ENCODE assay signal across 8 cellular contexts in the genomic region with DNA sequence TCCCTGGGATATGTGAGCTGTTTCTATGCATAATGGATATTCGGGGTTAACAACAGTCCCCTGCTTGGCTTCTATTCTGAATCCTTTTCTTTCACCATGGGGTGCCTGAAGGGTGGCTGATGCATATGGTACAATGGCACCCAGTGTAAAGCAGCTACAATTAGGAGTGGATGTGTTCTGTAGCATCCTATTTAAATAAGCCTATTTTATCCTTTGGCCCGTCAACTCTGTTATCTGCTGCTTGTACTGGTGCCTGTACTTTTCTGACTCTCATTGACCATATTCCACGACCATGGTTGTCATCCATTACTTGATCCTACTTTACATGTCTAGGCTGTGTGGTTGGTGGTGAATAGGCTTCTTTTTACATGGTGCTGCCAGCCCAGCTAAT. TPM values are rescaled to one million over a fixed set of nuclear protein-coding genes. Genes with fewer than 3 reads are reported as not detected.
DNase-seq lines count a peak whose midpoint lies in the region; ATAC-seq and TF ChIP-seq lines count a peak whose summit lies in the region.

No MANE protein-coding gene starts in this region.

- in situ Hi-C loops in GM23248 (cut with MboI), result no loop called here

- peak overlapping the region; percentile 90 for H3K4me2 ChIP-seq in GM23248 (ENCODE audit: unreplicated experiment)

- H3K9me3 ChIP-seq in GM23248 (ENCODE audit: low read depth) (no peaks in the 10 kb centered on the region), WERI-Rb-1 (ENCODE audit: severe bottlenecking) (peaks cover 6% of the 10 kb centered on the region), right cardiac atrium (ENCODE audit: control insufficient read depth, low read length) (peaks cover 5% of the 10 kb centered on the region)

- H3K79me2 ChIP-seq in GM23248 (ENCODE audit: insufficient read depth), result peaks cover 93% of the 10 kb centered on the region

- H3K27me3 ChIP-seq in GM23248 (replicated peaks; ENCODE audit: insufficient read depth) (no peaks in the 10 kb centered on the region), WERI-Rb-1 (ENCODE audit: insufficient read depth, low read depth, severe bottlenecking) (no peaks in the 10 kb centered on the region), right cardiac atrium (ENCODE audit: control insufficient read depth, insufficient read depth) (no peaks in the 10 kb centered on the region)

- H3K9me2 ChIP-seq in GM23248 (ENCODE audit: insufficient read depth), result no peaks in the 10 kb centered on the region

- peaks cover 43% of the 10 kb centered on the region for H3K4me1 ChIP-seq in GM23248 (ENCODE audit: insufficient read depth)
- peaks cover 5% of the 10 kb centered on the region for H3K4me1 ChIP-seq in right cardiac atrium (ENCODE audit: control insufficient read depth, insufficient read depth, low read length)

- H3K9ac ChIP-seq in GM23248, result peak overlapping the region; percentile 94

- H2AFZ ChIP-seq in GM23248, result 0 out of 2 replicates have a peak overlapping the region, but pooled peaks have one; percentile 87

- no peak for TF ChIP-seq CTCF in WERI-Rb-1 (IDR thresholded peaks at IDR 0.05; ENCODE audit: low read depth, low read length)

- 0 out of 2 replicates have a peak, but pooled peaks cover 10% of the 10 kb centered on the region for H3F3A ChIP-seq in GM23248 (ENCODE audit: insufficient read depth)

- H4K20me1 ChIP-seq in GM23248 (ENCODE audit: insufficient read depth), result peaks cover 29% of the 10 kb centered on the region; the same call in 1 of the 2 replicates

- 87 to 93% methylated on average over 3 of the region's 3 CpGs for WGBS in GM23248 (ENCODE audit: low coverage in 1 of 2, low lambda C conversion rate in 2 of 2, missing lambda C conversion rate in 2 of 2), 2 experiments
- 54% methylated on average over 3 of the region's 3 CpGs for WGBS in right cardiac atrium

- intact Hi-C loops in right cardiac atrium (cut with DNase I), result loop anchor here in 1 of 4 donors (10.0 kb wide), 1 partner anchor 74 kb away; no protein-coding TSS in a partner anchor

- DNase-seq in GM23248 (peak; percentile 13), WERI-Rb-1 (no peak), right cardiac atrium (no peak), left lobe of liver (ENCODE audit: low spot score) (no peak), SK-N-DZ (ENCODE audit: low spot score) (no peak)

- H3K27ac ChIP-seq in GM23248 (no peak overlapping the region), WERI-Rb-1 (no peak overlapping the region; the same call in none of the 2 replicates), right cardiac atrium (ENCODE audit: low read length) (peak overlapping the region; percentile 66), skin epidermis (peak overlapping the region in 6 of 21 experiments; percentile 95 to 99 (median 98))

- H3K4me3 ChIP-seq in GM23248 (peak overlapping the region; percentile 88), WERI-Rb-1 (ENCODE audit: low read depth, low read length) (peak overlapping the region; percentile 78), right cardiac atrium (ENCODE audit: low read length) (peak overlapping the region; percentile 81), skin epidermis (peak overlapping the region; percentile 64 to 87 (median 80))

- ATAC-seq in right cardiac atrium, result no peak
- ATAC-seq in HG02763 (IDR thresholded peaks at IDR 0.05; ENCODE audit: unreplicated experiment), result no peak
- ATAC-seq in GM18873 (IDR thresholded peaks at IDR 0.05; ENCODE audit: low FRiP score, unreplicated experiment), result no peak
- ATAC-seq in left lobe of liver, result no peak

- H3K36me3 ChIP-seq in GM23248 (ENCODE audit: low read depth), result peaks cover 51% of the 10 kb centered on the region
- H3K36me3 ChIP-seq in WERI-Rb-1, result peaks cover 73% of the 10 kb centered on the region

RNA-seq across cellular contexts. Expression of a gene that starts 1.3 kb away (rescaled TPM):
- 65.9 and 68.5 TPM in 2 replicates for total RNA-seq in GM23248 (2014; rRNA removed; shearing (Covaris generic))
- polyA plus RNA-seq in GM23248 (2016; fragmentation: Nextera tagmentation; extraction: Ambion mirVana), result 22.8 and 26.6 TPM in 2 replicates
- total RNA-seq in right cardiac atrium, result 10 to 100 TPM; 42.1 to 56.2 (median 47.3) TPM
- 22.8 TPM for polyA plus RNA-seq in right cardiac atrium
- total RNA-seq in left lobe of liver, result 18.2 TPM
- 91.1 and 93.4 TPM in 2 replicates for polyA plus RNA-seq in SK-N-DZ (2014; cell fraction: cytosol; rRNA removed)
- 166 and 276 TPM in 2 replicates for polyA plus RNA-seq in SK-N-DZ (2014; cell fraction: nucleus; rRNA removed)

RNA-seq across cellular contexts. Expression of a gene that starts 1.8 kb away (rescaled TPM):
- 16.1 and 16.8 TPM in 2 replicates for total RNA-seq in GM23248 (2014; rRNA removed; shearing (Covaris generic))
- 13.2 and 13.3 TPM in 2 replicates for polyA plus RNA-seq in GM23248 (2016; fragmentation: Nextera tagmentation; extraction: Ambion mirVana)
- 10 to 100 TPM; 17.0 to 24.0 (median 17.3) TPM for total RNA-seq in right cardiac atrium
- polyA plus RNA-seq in right cardiac atrium, result 15.8 TPM
- 11.9 TPM for total RNA-seq in left lobe of liver
- 20.9 and 23.7 TPM in 2 replicates for polyA plus RNA-seq in SK-N-DZ (2014; cell fraction: cytosol; rRNA removed)
- 14.6 and 38.4 TPM in 2 replicates for polyA plus RNA-seq in SK-N-DZ (2014; cell fraction: nucleus; rRNA removed)
